7 cellular contexts compared by ENCODE assay signal in the genomic region with DNA sequence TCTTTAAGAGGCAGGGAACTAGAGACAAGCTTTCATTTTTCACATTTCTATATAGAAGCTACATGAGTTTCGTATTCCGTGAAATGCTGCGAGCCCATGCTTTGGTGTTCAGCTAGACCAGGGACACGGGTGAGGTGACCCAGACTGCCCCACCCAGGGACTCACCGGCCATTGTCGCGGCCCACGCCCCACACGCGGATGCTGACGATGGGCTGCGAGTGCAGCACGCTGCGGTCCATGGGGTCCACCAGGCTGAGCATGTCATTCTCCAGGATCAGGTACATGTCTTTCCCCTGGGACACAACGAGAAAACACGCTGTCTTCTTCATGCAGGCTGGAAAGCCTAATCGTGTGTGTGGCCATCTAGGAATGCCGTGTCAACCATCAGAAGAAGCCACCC.
"Had no signal": no experiment of that assay in that cellular context is flagged by ENCODE, and none has a peak within 500 bp of the region (broad histone marks: within the 10 kb centered on the region; RNA-seq: fewer than 3 reads in every experiment).

No MANE protein-coding gene starts in this region.

- H3K4me2 ChIP-seq: GM23338 had no signal

- DNase-seq: HFFc6 had no signal

- H3K4me3 Mint-ChIP-seq: GM23338, HFFc6 had no signal

- H3K4me3 ChIP-seq: GM23338, HAP-1, K562 had no signal

- H3K4me1 ChIP-seq: HAP-1 had no signal

- H3K27ac Mint-ChIP-seq: GM23338, HFFc6 had no signal

- H2AFZ ChIP-seq: GM23338 had no signal

- H3K27ac ChIP-seq: HL-60 had no signal

- H3K36me3 ChIP-seq: HAP-1 had no signal

- H3K9me3 Mint-ChIP-seq: GM23338, HFFc6 had no signal

- H3K9me3 ChIP-seq: HAP-1 had no signal

- ATAC-seq: GM23338, HCT116, HepG2, K562 had no signal
